In the genomic region with DNA sequence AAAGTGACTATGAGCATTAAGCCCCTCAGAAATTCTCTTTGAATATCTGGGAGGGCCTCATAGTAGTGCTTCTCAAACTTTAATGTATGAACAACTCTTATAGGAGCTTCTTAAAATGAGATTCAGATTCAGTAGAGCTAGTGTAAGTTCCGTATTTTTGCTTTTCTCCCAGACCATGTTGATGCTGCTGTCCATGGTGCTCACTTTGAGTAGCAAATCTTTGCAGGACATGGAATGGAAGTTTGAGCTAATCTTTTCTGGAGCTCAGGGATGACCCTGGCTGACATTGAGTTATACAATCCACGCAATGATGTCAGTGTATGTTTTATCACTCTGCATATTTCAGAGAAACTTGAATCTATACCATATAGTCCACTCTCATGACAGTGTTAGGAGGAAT, we compare ENCODE assay signal across 2 cellular contexts.
A peak's percentile ranks its signal among the peaks of the same experiment; 100 is the strongest.
TF ChIP-seq lines count a peak whose summit lies in the region.

No MANE protein-coding gene starts in this region.

TF ChIP-seq in HCT116, 20 proteins besides CTCF, POLR2A, EP300 and RAD21:
- TF ChIP-seq CEBPB (IDR thresholded peaks at IDR 0.05; ENCODE audit: low read depth), result no peak
- TF ChIP-seq, protein P1, sequence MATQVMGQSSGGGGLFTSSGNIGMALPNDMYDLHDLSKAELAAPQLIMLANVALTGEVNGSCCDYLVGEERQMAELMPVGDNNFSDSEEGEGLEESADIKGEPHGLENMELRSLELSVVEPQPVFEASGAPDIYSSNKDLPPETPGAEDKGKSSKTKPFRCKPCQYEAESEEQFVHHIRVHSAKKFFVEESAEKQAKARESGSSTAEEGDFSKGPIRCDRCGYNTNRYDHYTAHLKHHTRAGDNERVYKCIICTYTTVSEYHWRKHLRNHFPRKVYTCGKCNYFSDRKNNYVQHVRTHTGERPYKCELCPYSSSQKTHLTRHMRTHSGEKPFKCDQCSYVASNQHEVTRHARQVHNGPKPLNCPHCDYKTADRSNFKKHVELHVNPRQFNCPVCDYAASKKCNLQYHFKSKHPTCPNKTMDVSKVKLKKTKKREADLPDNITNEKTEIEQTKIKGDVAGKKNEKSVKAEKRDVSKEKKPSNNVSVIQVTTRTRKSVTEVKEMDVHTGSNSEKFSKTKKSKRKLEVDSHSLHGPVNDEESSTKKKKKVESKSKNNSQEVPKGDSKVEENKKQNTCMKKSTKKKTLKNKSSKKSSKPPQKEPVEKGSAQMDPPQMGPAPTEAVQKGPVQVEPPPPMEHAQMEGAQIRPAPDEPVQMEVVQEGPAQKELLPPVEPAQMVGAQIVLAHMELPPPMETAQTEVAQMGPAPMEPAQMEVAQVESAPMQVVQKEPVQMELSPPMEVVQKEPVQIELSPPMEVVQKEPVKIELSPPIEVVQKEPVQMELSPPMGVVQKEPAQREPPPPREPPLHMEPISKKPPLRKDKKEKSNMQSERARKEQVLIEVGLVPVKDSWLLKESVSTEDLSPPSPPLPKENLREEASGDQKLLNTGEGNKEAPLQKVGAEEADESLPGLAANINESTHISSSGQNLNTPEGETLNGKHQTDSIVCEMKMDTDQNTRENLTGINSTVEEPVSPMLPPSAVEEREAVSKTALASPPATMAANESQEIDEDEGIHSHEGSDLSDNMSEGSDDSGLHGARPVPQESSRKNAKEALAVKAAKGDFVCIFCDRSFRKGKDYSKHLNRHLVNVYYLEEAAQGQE (IDR thresholded peaks at IDR 0.05; ENCODE audit: low read depth), result peak; percentile 76

TF ChIP-seq in GM12878, 131 proteins besides CTCF, POLR2A, EP300 and RAD21:
- TF ChIP-seq IKZF1 (conservative IDR thresholded peaks at IDR 0.05), result no peak
- TF ChIP-seq, protein P1 (IDR thresholded peaks at IDR 0.05; ENCODE audit: low read depth, low read length), result peak; percentile 81
